8 cellular contexts compared by ENCODE assay signal in the genomic region with DNA sequence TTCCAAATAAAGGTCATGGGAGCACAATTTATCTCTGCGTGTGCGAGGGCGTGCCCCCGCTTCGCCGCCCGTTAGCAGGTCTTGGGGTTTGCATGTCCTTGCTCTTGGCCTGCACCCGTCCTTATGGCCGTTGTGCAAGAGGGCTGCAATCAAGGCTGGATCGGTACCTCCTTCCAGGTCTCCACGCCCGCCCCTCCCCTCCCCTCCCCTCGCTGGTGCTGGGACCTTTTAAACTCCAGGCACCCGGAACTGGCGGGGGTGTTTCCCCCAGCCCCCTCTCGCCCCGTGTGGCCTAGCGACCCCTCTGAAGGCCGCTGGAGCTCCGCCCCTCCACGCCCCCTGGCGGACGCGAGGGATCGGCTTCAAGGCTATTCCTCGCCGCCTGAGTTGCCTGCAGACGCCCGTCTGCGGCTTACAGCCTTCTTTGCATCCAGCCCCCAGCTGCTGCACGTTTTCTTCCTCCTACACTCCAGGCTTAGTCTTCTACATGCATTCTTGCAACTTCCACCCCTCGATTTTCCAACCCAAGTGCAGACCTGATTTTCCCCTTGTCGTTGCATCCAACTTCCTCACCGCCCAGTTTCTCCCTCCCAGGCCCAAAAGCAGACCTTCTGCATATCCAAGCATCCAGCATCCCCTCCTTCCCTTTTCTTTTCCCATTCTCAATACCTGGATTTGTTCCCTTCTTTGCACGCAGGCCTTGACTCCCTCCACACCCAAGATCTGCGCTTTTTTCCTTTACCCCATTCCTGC. TPM values are rescaled to one million over a fixed set of nuclear protein-coding genes. Genes with fewer than 3 reads are reported as not detected.
DNase-seq lines count a peak whose midpoint lies in the region; ATAC-seq and TF ChIP-seq lines count a peak whose summit lies in the region.

No MANE protein-coding gene starts in this region.

- ATAC-seq in GM19025 (IDR thresholded peaks at IDR 0.05; ENCODE audit: low read depth, unreplicated experiment) = peak; percentile 59
- peak; percentile 75 for ATAC-seq in HG03342 (IDR thresholded peaks at IDR 0.05; ENCODE audit: unreplicated experiment)
- ATAC-seq in lung (ENCODE audit: insufficient read depth, low FRiP score) = peak; percentile 74

- peak overlapping the region; percentile 74 to 85 for H3K9ac ChIP-seq in duodenal mucosa (ENCODE audit: low read depth in 1 of 2, low read length in 2 of 2)

- H3K27ac ChIP-seq in duodenal mucosa (ENCODE audit: low read depth, low read length) (peak overlapping the region; percentile 50), lung (ENCODE audit: low read depth in 1 of 2, low read length in 1 of 2) (peak overlapping the region; percentile 26 to 84)

- H3K27me3 ChIP-seq in BJ (ENCODE audit: control insufficient read depth, insufficient read depth, low read length) (no peaks in the 10 kb centered on the region), duodenal mucosa (ENCODE audit: control insufficient read depth in 1 of 2, insufficient read depth in 2 of 2, low read length in 2 of 2) (no peaks in the 10 kb centered on the region), lung (ENCODE audit: control insufficient read depth, insufficient read depth) (no peaks in the 10 kb centered on the region)

- WGBS in lung, 2 donors = 0 to 1% methylated on average over 30 to 36 of the region's 36 CpGs

- POLR2A ChIA-PET in BJ (lab: Charles Lee) = interaction anchor here (0.6 kb wide), 1 partner anchor 14 kb away, joined by 4 read pairs; no protein-coding TSS in a partner anchor

- DNase-seq in BJ (ENCODE audit: low read depth) (peak; percentile 13), NCI-H510A treated with DMSO at 0.1 percent for 48 hours (lab: John Stamatoyannopoulos, UW) (peak; percentile 83), lung (ENCODE audit: low spot score) (peak; percentile 82)
- DNase-seq in activated CD4-positive, alpha-beta T cell treated with anti-CD3 and anti-CD28 coated beads, Interleukin-2, amount 50 U/mL, for 4 hours = peak; percentile 68 to 70
- DNase-seq in stimulated activated CD4-positive, alpha-beta T cell treated with anti-CD3 and anti-CD28 coated beads, TNF-alpha, amount 100 ng/mL, for 24 hours (ENCODE audit: low read depth in 3 of 3) = peak; percentile 48 to 75 (median 61)

- H3K4me3 ChIP-seq in BJ (ENCODE audit: low read depth, low read length) (peak overlapping the region; percentile 67), duodenal mucosa (ENCODE audit: low read depth in 1 of 2, low read length in 2 of 2) (peak overlapping the region; percentile 99 to 100), lung (peak overlapping the region; percentile 82)

- H3K36me3 ChIP-seq in BJ (ENCODE audit: control insufficient read depth, insufficient read depth, low read length) (no peaks in the 10 kb centered on the region; the same call in 1 of the 2 replicates), duodenal mucosa (ENCODE audit: control insufficient read depth in 1 of 2, insufficient read depth in 2 of 2, low read length in 2 of 2) (peaks cover 15 to 30% of the 10 kb centered on the region in 2 donors), lung (ENCODE audit: control insufficient read depth in 2 of 2, insufficient read depth in 2 of 2, low read length in 2 of 2) (peaks cover 0 to 6% of the 10 kb centered on the region in 2 donors)

- CTCF ChIA-PET in BJ (lab: Yijun Ruan, JAX) = interaction anchor here (0.6 to 3.2 kb wide), 14 partner anchors 11 to 774 kb away, joined by 3 to 21 read pairs (median 4); partner anchors contain the start of gene PIKFYVE

- H3K4me1 ChIP-seq in duodenal mucosa (ENCODE audit: control insufficient read depth in 1 of 2, insufficient read depth in 2 of 2, low read length in 2 of 2) (peaks cover 24 to 27% of the 10 kb centered on the region in 2 donors), lung (ENCODE audit: control insufficient read depth in 2 of 2, insufficient read depth in 2 of 2, low read length in 2 of 2) (peaks cover 4 to 6% of the 10 kb centered on the region in 2 donors)

- H3K9me3 ChIP-seq in duodenal mucosa (ENCODE audit: control insufficient read depth in 1 of 2, low read length in 2 of 2) (no peaks in the 10 kb centered on the region), lung (ENCODE audit: control insufficient read depth in 2 of 2, insufficient read depth in 1 of 2, low read length in 1 of 2) (no peaks in the 10 kb centered on the region)

- TF ChIP-seq CTCF in BJ (IDR thresholded peaks at IDR 0.05; ENCODE audit: insufficient read depth, low read depth, low read length) = peak; percentile 93
- TF ChIP-seq CTCF in lung (IDR thresholded peaks at IDR 0.05; ENCODE audit: control extremely low read depth, extremely low read depth) = peak; percentile 54

RNA-seq across cellular contexts. Expression of gene IDH1, which starts 0.6 kb away (rescaled TPM):
- polyA plus RNA-seq in BJ (2011; rRNA removed) (41.9 and 63.2 TPM in 2 replicates), lung (10 to 100 TPM; 63.7 to 94.2 TPM)
- 17.1 and 24.7 TPM in 2 replicates for polyA minus RNA-seq in BJ (2011; rRNA and poly(A)+ RNA removed)
- total RNA-seq in lung = 100 to 1,000 TPM in 1 of 2 donors, 10 to 100 TPM in 1; 76.3 to 160 TPM

RNA-seq across cellular contexts. Expression of gene PIKFYVE, which starts 11.8 kb away (rescaled TPM):
- 11.5 and 17.6 TPM in 2 replicates for polyA plus RNA-seq in BJ (2011; rRNA removed)
- 23.6 and 24.5 TPM in 2 replicates for polyA minus RNA-seq in BJ (2011; rRNA and poly(A)+ RNA removed)
- 10 to 100 TPM; 26.2 to 46.9 TPM for total RNA-seq in lung
- 1 to 10 TPM; 5.7 to 8.4 TPM for polyA plus RNA-seq in lung

Comparison
In these comparisons a context has a peak if more than half of its experiments do, and no peak if none do; other contexts are left out.
1. Peak in every context shown above with its lines: DNase-seq, ATAC-seq, H3K4me3 ChIP-seq and H3K27ac ChIP-seq.
2. DNase-seq: peak in every context shown above with its lines; median percentile 83 in NCI-H510A treated with DMSO at 0.1 percent for 48 hours; 82 in lung; 69 in activated CD4-positive, alpha-beta T cell treated with anti-CD3 and anti-CD28 coated beads, Interleukin-2, amount 50 U/mL, for 4 hours; 61 in stimulated activated CD4-positive, alpha-beta T cell treated with anti-CD3 and anti-CD28 coated beads, TNF-alpha, amount 100 ng/mL, for 24 hours; 13 in BJ.